9 cellular contexts compared by ENCODE assay signal in the genomic region with DNA sequence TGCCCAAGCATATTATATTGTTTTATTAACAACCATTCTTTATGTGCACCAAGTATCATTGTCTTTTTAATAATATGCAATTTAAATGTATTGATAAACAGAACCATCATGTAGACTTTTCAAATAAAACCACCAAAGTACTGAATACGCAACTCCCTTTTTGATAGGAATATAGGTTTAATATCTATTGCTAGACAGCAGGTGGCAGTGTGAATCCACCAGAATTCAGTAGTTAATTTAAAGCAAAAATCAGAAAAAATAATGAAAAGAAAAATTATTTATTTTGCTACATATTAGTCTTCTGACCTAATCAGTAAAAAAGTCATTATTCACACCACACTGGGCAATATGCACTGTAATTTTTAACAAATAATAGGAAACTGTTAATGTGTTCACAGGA.
DNase-seq lines count a peak whose midpoint lies in the region; ATAC-seq, FAIRE-seq and TF ChIP-seq lines count a peak whose summit lies in the region.
"Had no signal": no experiment of that assay in that cellular context is flagged by ENCODE, and none has a peak within 500 bp of the region (broad histone marks: within the 10 kb centered on the region; RNA-seq: fewer than 3 reads in every experiment).

No MANE protein-coding gene starts in this region.

- TF ChIP-seq CTCF in fibroblast of lung (conservative IDR thresholded peaks at IDR 0.05 in 1 of 2, IDR thresholded peaks at IDR 0.05 in 1 of 2; ENCODE audit: low read depth in 1 of 2, low read length in 2 of 2): peak; percentile 37 to 46

- H3K9me3 ChIP-seq in fibroblast of lung (ENCODE audit: control insufficient read depth, insufficient read depth, low read depth, low read length): no peaks in the 10 kb centered on the region

- no peaks in the 10 kb centered on the region for H3K36me3 ChIP-seq in fibroblast of lung (ENCODE audit: control insufficient read depth, insufficient read depth, low read length)

- H3K27ac ChIP-seq in fibroblast of lung (ENCODE audit: insufficient read depth, low read length): no peak overlapping the region

- H3K4me2 ChIP-seq in fibroblast of lung (ENCODE audit: extremely low read depth, insufficient read depth, low read length): no peak overlapping the region

- FAIRE-seq in RCC 7860 (lab: Jason Lieb, UNC): peak; percentile 30

- no peak overlapping the region for H2AFZ ChIP-seq in fibroblast of lung (ENCODE audit: low read length)

- H3K79me2 ChIP-seq in fibroblast of lung (ENCODE audit: control insufficient read depth, insufficient read depth, low read length): no peaks in the 10 kb centered on the region

- no peak overlapping the region for H3K9ac ChIP-seq in fibroblast of lung (ENCODE audit: insufficient read depth, low read length)

- ATAC-seq in stimulated activated naive CD8-positive, alpha-beta T cell treated with anti-CD3 and anti-CD28 coated beads, Interleukin-15, Interleukin-2, amounts not matched to agents 100 U/mL and 50 U/mL, for 24 hours: no peak
- no peak for ATAC-seq in stimulated activated naive CD8-positive, alpha-beta T cell treated with anti-CD3 and anti-CD28 coated beads, Interleukin-15, amount 100 ng/mL, for 72 hours
- ATAC-seq in GM21515 (IDR thresholded peaks at IDR 0.05; ENCODE audit: unreplicated experiment) (no peak), GM18502 (IDR thresholded peaks at IDR 0.05; ENCODE audit: poor library complexity, unreplicated experiment) (no peak), HG03457 (IDR thresholded peaks at IDR 0.05; ENCODE audit: unreplicated experiment) (no peak)

- peak; percentile 35 for DNase-seq in stimulated activated naive CD8-positive, alpha-beta T cell treated with anti-CD3 and anti-CD28 coated beads, Interleukin-15, Interleukin-2, amounts not matched to agents 100 U/mL and 50 U/mL, for 24 hours
- DNase-seq in stimulated activated naive CD8-positive, alpha-beta T cell treated with anti-CD3 and anti-CD28 coated beads, Interleukin-15, amount 100 ng/mL, for 72 hours: no peak
- peak; percentile 5 for DNase-seq in RCC 7860 (ENCODE audit: low spot score)
- DNase-seq in fibroblast of lung (ENCODE audit: low read depth in 2 of 2): peak; percentile 27 to 64
- DNase-seq in cerebellum (ENCODE audit: low spot score): no peak

- H3K27me3 Mint-ChIP-seq in stimulated activated naive CD8-positive, alpha-beta T cell treated with anti-CD3 and anti-CD28 coated beads, Interleukin-15, amount 100 ng/mL, for 72 hours: no peaks in the 10 kb centered on the region
- H3K27me3 Mint-ChIP-seq: activated naive CD8-positive, alpha-beta T cell had no signal

- peaks cover 14% of the 10 kb centered on the region for H3K4me1 Mint-ChIP-seq in stimulated activated naive CD8-positive, alpha-beta T cell treated with anti-CD3 and anti-CD28 coated beads, Interleukin-15, amount 100 ng/mL, for 72 hours

- H4K20me1 ChIP-seq in fibroblast of lung (ENCODE audit: control insufficient read depth, extremely low read depth, insufficient read depth, low read length): no peaks in the 10 kb centered on the region

- no peak overlapping the region for H3K4me3 Mint-ChIP-seq in stimulated activated naive CD8-positive, alpha-beta T cell treated with anti-CD3 and anti-CD28 coated beads, Interleukin-15, amount 100 ng/mL, for 72 hours
- H3K4me3 Mint-ChIP-seq: activated naive CD8-positive, alpha-beta T cell had no signal

- H3K4me3 ChIP-seq in fibroblast of lung (replicated peaks in 1 of 4; ENCODE audit: control extremely low read depth in 1 of 4, insufficient read depth in 1 of 4, low read depth in 3 of 4, low read length in 4 of 4): no peak overlapping the region

- H3K9me3 Mint-ChIP-seq in stimulated activated naive CD8-positive, alpha-beta T cell treated with anti-CD3 and anti-CD28 coated beads, Interleukin-15, amount 100 ng/mL, for 72 hours: no peaks in the 10 kb centered on the region

- H3K27me3 ChIP-seq in fibroblast of lung (ENCODE audit: control insufficient read depth, insufficient read depth, low read length): peaks cover 2% of the 10 kb centered on the region

- H3K4me1 ChIP-seq in fibroblast of lung (ENCODE audit: control insufficient read depth, extremely low read depth, insufficient read depth, low read length): no peaks in the 10 kb centered on the region

- H3K27ac Mint-ChIP-seq in stimulated activated naive CD8-positive, alpha-beta T cell treated with anti-CD3 and anti-CD28 coated beads, Interleukin-15, amount 100 ng/mL, for 72 hours: no peak overlapping the region
- H3K27ac Mint-ChIP-seq: activated naive CD8-positive, alpha-beta T cell had no signal

Comparison
In these comparisons a context has a peak if more than half of its experiments do, and no peak if none do; other contexts are left out.
1. DNase-seq: peak in stimulated activated naive CD8-positive, alpha-beta T cell treated with anti-CD3 and anti-CD28 coated beads, Interleukin-15, Interleukin-2, amounts not matched to agents 100 U/mL and 50 U/mL, for 24 hours (single experiment), RCC 7860 (single experiment) and fibroblast of lung (2 of 2); none in stimulated activated naive CD8-positive, alpha-beta T cell treated with anti-CD3 and anti-CD28 coated beads, Interleukin-15, amount 100 ng/mL, for 72 hours (0 of 2) and cerebellum (single experiment).